In genomic region chr5:16787278-16787677, GRCh38 we compare ENCODE assay signal across 1 cellular context.
TF ChIP-seq lines count a peak whose summit lies in the region.

No MANE protein-coding gene starts in this region.

TF ChIP-seq in SK-N-SH, 30 proteins besides CTCF, POLR2A, EP300 and RAD21 (continued from another document):
- no peak for TF ChIP-seq POLR2AphosphoS5 (IDR thresholded peaks at IDR 0.05; ENCODE audit: low read depth, low read length)
- no peak for TF ChIP-seq TAF1 (IDR thresholded peaks at IDR 0.05; ENCODE audit: borderline replicate concordance, low read depth, low read length)
- TF ChIP-seq ELF1 (IDR thresholded peaks at IDR 0.05), result no peak
- no peak for TF ChIP-seq RCOR1 (IDR thresholded peaks at IDR 0.05; ENCODE audit: low read length)
- TF ChIP-seq FOXM1 (IDR thresholded peaks at IDR 0.05; ENCODE audit: low read depth), result no peak
- TF ChIP-seq SIN3A (IDR thresholded peaks at IDR 0.05; ENCODE audit: borderline replicate concordance, low read depth, low read length), result no peak
- TF ChIP-seq, protein P1, sequence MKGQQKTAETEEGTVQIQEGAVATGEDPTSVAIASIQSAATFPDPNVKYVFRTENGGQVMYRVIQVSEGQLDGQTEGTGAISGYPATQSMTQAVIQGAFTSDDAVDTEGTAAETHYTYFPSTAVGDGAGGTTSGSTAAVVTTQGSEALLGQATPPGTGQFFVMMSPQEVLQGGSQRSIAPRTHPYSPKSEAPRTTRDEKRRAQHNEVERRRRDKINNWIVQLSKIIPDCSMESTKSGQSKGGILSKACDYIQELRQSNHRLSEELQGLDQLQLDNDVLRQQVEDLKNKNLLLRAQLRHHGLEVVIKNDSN (IDR thresholded peaks at IDR 0.05; ENCODE audit: borderline replicate concordance, low read depth), result no peak
- no peak for TF ChIP-seq TCF12 (IDR thresholded peaks at IDR 0.05)
- TF ChIP-seq, protein P2, sequence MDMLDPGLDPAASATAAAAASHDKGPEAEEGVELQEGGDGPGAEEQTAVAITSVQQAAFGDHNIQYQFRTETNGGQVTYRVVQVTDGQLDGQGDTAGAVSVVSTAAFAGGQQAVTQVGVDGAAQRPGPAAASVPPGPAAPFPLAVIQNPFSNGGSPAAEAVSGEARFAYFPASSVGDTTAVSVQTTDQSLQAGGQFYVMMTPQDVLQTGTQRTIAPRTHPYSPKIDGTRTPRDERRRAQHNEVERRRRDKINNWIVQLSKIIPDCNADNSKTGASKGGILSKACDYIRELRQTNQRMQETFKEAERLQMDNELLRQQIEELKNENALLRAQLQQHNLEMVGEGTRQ (IDR thresholded peaks at IDR 0.05; ENCODE audit: borderline replicate concordance, low read depth, low read length), result no peak
- no peak for TF ChIP-seq JUND (IDR thresholded peaks at IDR 0.05)
- TF ChIP-seq ZBTB33 (IDR thresholded peaks at IDR 0.05; ENCODE audit: borderline replicate concordance, low read depth), result no peak
- no peak for TF ChIP-seq MXI1 (IDR thresholded peaks at IDR 0.05; ENCODE audit: low read depth, low read length)
